ENCODE assay signal across 1 cellular context in the genomic region with DNA sequence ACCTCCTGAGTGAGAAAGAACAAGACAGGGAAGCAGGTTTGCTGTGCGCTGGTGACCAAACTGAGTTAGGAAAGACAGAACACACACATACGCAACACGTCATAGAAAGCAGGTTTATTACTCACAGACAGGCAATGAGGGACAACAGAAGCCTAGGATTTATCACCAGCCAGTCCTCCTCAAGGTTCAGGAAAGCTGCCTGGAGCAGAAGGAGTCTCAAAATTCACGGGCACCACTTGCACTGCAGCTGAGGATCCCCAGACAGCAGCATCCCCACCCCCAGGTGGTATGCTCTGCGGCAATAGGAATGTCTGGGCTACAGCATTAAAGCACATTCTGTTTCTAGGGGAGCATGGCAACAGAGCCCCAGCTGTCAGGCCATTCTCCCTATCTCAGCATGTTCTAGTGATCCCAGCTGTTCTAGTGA.
TF ChIP-seq lines count a peak whose summit lies in the region.

No MANE protein-coding gene starts in this region.

TF ChIP-seq in GM23338, 12 proteins besides CTCF, POLR2A, EP300 and RAD21 (continued from another document):
- TF ChIP-seq, protein P1, sequence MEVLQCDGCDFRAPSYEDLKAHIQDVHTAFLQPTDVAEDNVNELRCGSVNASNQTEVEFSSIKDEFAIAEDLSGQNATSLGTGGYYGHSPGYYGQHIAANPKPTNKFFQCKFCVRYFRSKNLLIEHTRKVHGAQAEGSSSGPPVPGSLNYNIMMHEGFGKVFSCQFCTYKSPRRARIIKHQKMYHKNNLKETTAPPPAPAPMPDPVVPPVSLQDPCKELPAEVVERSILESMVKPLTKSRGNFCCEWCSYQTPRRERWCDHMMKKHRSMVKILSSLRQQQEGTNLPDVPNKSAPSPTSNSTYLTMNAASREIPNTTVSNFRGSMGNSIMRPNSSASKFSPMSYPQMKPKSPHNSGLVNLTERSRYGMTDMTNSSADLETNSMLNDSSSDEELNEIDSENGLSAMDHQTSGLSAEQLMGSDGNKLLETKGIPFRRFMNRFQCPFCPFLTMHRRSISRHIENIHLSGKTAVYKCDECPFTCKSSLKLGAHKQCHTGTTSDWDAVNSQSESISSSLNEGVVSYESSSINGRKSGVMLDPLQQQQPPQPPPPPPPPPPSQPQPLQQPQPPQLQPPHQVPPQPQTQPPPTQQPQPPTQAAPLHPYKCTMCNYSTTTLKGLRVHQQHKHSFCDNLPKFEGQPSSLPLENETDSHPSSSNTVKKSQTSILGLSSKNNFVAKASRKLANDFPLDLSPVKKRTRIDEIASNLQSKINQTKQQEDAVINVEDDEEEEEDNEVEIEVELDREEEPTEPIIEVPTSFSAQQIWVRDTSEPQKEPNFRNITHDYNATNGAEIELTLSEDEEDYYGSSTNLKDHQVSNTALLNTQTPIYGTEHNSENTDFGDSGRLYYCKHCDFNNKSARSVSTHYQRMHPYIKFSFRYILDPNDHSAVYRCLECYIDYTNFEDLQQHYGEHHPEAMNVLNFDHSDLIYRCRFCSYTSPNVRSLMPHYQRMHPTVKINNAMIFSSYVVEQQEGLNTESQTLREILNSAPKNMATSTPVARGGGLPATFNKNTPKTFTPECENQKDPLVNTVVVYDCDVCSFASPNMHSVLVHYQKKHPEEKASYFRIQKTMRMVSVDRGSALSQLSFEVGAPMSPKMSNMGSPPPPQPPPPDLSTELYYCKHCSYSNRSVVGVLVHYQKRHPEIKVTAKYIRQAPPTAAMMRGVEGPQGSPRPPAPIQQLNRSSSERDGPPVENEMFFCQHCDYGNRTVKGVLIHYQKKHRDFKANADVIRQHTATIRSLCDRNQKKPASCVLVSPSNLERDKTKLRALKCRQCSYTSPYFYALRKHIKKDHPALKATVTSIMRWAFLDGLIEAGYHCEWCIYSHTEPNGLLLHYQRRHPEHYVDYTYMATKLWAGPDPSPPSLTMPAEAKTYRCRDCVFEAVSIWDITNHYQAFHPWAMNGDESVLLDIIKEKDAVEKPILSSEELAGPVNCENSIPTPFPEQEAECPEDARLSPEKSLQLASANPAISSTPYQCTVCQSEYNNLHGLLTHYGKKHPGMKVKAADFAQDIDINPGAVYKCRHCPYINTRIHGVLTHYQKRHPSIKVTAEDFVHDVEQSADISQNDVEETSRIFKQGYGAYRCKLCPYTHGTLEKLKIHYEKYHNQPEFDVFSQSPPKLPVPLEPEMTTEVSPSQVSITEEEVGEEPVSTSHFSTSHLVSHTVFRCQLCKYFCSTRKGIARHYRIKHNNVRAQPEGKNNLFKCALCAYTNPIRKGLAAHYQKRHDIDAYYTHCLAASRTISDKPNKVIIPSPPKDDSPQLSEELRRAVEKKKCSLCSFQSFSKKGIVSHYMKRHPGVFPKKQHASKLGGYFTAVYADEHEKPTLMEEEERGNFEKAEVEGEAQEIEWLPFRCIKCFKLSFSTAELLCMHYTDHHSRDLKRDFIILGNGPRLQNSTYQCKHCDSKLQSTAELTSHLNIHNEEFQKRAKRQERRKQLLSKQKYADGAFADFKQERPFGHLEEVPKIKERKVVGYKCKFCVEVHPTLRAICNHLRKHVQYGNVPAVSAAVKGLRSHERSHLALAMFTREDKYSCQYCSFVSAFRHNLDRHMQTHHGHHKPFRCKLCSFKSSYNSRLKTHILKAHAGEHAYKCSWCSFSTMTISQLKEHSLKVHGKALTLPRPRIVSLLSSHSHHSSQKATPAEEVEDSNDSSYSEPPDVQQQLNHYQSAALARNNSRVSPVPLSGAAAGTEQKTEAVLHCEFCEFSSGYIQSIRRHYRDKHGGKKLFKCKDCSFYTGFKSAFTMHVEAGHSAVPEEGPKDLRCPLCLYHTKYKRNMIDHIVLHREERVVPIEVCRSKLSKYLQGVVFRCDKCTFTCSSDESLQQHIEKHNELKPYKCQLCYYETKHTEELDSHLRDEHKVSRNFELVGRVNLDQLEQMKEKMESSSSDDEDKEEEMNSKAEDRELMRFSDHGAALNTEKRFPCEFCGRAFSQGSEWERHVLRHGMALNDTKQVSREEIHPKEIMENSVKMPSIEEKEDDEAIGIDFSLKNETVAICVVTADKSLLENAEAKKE (CRISPR knock-in tag; IDR thresholded peaks at IDR 0.05), result no peak
- TF ChIP-seq EZH2 (IDR thresholded peaks at IDR 0.05; ENCODE audit: low read depth, unreplicated experiment) (no peak), JUNB (IDR thresholded peaks at IDR 0.05; ENCODE audit: unreplicated experiment) (no peak), ZNF331 (CRISPR knock-in tag; IDR thresholded peaks at IDR 0.05; ENCODE audit: low read depth) (no peak), NANOG (IDR thresholded peaks at IDR 0.05; ENCODE audit: borderline replicate concordance) (no peak), ZNF114 (CRISPR knock-in tag; IDR thresholded peaks at IDR 0.05) (no peak), POLR2AphosphoS5 (IDR thresholded peaks at IDR 0.05; ENCODE audit: low read depth) (no peak), CREB1 (CRISPR knock-in tag; IDR thresholded peaks at IDR 0.05; ENCODE audit: low read depth) (no peak)
- TF ChIP-seq, protein P2, sequence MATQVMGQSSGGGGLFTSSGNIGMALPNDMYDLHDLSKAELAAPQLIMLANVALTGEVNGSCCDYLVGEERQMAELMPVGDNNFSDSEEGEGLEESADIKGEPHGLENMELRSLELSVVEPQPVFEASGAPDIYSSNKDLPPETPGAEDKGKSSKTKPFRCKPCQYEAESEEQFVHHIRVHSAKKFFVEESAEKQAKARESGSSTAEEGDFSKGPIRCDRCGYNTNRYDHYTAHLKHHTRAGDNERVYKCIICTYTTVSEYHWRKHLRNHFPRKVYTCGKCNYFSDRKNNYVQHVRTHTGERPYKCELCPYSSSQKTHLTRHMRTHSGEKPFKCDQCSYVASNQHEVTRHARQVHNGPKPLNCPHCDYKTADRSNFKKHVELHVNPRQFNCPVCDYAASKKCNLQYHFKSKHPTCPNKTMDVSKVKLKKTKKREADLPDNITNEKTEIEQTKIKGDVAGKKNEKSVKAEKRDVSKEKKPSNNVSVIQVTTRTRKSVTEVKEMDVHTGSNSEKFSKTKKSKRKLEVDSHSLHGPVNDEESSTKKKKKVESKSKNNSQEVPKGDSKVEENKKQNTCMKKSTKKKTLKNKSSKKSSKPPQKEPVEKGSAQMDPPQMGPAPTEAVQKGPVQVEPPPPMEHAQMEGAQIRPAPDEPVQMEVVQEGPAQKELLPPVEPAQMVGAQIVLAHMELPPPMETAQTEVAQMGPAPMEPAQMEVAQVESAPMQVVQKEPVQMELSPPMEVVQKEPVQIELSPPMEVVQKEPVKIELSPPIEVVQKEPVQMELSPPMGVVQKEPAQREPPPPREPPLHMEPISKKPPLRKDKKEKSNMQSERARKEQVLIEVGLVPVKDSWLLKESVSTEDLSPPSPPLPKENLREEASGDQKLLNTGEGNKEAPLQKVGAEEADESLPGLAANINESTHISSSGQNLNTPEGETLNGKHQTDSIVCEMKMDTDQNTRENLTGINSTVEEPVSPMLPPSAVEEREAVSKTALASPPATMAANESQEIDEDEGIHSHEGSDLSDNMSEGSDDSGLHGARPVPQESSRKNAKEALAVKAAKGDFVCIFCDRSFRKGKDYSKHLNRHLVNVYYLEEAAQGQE (IDR thresholded peaks at IDR 0.05; ENCODE audit: unreplicated experiment), result no peak
- TF ChIP-seq, protein P3, sequence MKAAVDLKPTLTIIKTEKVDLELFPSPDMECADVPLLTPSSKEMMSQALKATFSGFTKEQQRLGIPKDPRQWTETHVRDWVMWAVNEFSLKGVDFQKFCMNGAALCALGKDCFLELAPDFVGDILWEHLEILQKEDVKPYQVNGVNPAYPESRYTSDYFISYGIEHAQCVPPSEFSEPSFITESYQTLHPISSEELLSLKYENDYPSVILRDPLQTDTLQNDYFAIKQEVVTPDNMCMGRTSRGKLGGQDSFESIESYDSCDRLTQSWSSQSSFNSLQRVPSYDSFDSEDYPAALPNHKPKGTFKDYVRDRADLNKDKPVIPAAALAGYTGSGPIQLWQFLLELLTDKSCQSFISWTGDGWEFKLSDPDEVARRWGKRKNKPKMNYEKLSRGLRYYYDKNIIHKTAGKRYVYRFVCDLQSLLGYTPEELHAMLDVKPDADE (IDR thresholded peaks at IDR 0.05), result no peak
